In the genomic region with DNA sequence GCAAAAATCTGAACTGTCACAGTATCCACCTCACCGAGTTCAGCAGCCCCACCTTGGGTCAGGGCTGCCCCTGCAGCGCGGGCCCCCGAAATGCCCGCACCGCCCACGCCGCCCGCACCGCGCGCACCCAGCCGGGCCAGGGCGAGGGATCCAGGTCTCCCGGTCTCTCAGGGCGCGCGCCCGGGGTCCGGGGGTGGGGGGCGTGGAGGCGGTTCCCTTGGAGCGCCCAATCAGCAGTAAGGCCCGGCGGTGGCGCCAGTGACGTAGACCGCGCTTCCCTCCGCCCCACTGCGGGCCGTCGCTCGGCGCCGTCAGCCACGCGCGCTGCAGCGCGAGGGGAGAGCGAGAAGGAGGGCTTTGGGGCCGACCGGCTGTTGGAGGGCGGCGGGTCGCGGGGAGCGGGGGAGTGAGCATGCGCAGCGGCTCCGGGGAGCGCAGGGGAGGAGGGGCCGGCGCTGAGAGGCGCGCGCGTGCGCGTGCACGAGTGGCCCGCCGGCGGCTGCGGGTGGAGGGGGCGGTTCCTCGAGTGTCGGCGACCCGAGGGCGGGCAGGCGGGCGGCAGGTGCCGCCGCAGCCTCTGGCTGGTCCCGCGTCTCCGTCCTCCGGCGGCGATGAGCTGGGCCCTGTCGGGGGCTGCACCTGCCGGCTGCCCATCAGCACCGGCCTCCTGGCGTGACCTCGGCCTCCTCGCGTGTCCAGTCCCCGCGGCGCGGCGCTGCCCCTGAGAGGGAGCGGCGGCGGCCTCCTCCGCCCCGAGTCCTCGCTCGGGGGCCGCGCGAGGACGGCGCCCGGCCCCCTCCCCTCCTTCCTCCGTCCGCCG, we compare ENCODE assay signal across 1 cellular context.
TF ChIP-seq lines count a peak whose summit lies in the region.

A gene with protein sequence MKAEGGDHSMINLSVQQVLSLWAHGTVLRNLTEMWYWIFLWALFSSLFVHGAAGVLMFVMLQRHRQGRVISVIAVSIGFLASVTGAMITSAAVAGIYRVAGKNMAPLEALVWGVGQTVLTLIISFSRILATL (plus strand): TSS at position 521 of the 820 bp plus-strand sequence. CDS start 529 bp downstream, outside the sequence.

TF ChIP-seq in H1, 55 proteins besides CTCF, POLR2A, EP300 and RAD21 (continued from another document):
- TF ChIP-seq, protein P1, sequence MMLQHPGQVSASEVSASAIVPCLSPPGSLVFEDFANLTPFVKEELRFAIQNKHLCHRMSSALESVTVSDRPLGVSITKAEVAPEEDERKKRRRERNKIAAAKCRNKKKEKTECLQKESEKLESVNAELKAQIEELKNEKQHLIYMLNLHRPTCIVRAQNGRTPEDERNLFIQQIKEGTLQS (IDR thresholded peaks at IDR 0.05; ENCODE audit: insufficient read depth, low read depth, low read length): no peak
- no peak for TF ChIP-seq SP4 (IDR thresholded peaks at IDR 0.05; ENCODE audit: low read length)
- TF ChIP-seq BRCA1 (IDR thresholded peaks at IDR 0.05; ENCODE audit: low read depth, low read length): no peak
- TF ChIP-seq KDM1A (IDR thresholded peaks at IDR 0.05; ENCODE audit: borderline replicate concordance, low read length): 0 out of 2 replicates have a peak, but pooled peaks have one; percentile 11
- peak; percentile 52 for TF ChIP-seq ASH2L (IDR thresholded peaks at IDR 0.05; ENCODE audit: low read length)
- TF ChIP-seq SP1 (IDR thresholded peaks at IDR 0.05; ENCODE audit: low read depth, low read length): no peak; the same call in 1 of the 2 replicates
- TF ChIP-seq TCF12 (IDR thresholded peaks at IDR 0.05; ENCODE audit: low read depth, low read length): no peak
- no peak; a peak in 1 of 4 replicates for TF ChIP-seq SIN3A (conservative IDR thresholded peaks at IDR 0.05 in 1 of 2, IDR thresholded peaks at IDR 0.05 in 1 of 2; ENCODE audit: low read depth in 1 of 2, low read length in 2 of 2)
- TF ChIP-seq PHF8 (conservative IDR thresholded peaks at IDR 0.05; ENCODE audit: low read depth, low read length): no peak; the same call in 1 of the 2 replicates
- TF ChIP-seq ZNF274 (IDR thresholded peaks at IDR 0.05; ENCODE audit: borderline replicate concordance, extremely low read depth, low read length): no peak
- peak; percentile 87 for TF ChIP-seq CREB1 (IDR thresholded peaks at IDR 0.05)
- peak; percentile 57; the same call in 1 of the 2 replicates for TF ChIP-seq EGR1 (IDR thresholded peaks at IDR 0.05; ENCODE audit: borderline replicate concordance, low read depth, low read length)
- TF ChIP-seq NANOG (IDR thresholded peaks at IDR 0.05; ENCODE audit: insufficient read depth, low read depth, low read length, poor library complexity, severe bottlenecking): no peak
- peak; percentile 50 for TF ChIP-seq NRF1 (IDR thresholded peaks at IDR 0.05; ENCODE audit: low read depth, low read length)
- no peak for TF ChIP-seq JUND (IDR thresholded peaks at IDR 0.05; ENCODE audit: low read length)
- no peak for TF ChIP-seq CBX8 (IDR thresholded peaks at IDR 0.05; ENCODE audit: borderline replicate concordance, low read depth, low read length)
- TF ChIP-seq, protein P2, sequence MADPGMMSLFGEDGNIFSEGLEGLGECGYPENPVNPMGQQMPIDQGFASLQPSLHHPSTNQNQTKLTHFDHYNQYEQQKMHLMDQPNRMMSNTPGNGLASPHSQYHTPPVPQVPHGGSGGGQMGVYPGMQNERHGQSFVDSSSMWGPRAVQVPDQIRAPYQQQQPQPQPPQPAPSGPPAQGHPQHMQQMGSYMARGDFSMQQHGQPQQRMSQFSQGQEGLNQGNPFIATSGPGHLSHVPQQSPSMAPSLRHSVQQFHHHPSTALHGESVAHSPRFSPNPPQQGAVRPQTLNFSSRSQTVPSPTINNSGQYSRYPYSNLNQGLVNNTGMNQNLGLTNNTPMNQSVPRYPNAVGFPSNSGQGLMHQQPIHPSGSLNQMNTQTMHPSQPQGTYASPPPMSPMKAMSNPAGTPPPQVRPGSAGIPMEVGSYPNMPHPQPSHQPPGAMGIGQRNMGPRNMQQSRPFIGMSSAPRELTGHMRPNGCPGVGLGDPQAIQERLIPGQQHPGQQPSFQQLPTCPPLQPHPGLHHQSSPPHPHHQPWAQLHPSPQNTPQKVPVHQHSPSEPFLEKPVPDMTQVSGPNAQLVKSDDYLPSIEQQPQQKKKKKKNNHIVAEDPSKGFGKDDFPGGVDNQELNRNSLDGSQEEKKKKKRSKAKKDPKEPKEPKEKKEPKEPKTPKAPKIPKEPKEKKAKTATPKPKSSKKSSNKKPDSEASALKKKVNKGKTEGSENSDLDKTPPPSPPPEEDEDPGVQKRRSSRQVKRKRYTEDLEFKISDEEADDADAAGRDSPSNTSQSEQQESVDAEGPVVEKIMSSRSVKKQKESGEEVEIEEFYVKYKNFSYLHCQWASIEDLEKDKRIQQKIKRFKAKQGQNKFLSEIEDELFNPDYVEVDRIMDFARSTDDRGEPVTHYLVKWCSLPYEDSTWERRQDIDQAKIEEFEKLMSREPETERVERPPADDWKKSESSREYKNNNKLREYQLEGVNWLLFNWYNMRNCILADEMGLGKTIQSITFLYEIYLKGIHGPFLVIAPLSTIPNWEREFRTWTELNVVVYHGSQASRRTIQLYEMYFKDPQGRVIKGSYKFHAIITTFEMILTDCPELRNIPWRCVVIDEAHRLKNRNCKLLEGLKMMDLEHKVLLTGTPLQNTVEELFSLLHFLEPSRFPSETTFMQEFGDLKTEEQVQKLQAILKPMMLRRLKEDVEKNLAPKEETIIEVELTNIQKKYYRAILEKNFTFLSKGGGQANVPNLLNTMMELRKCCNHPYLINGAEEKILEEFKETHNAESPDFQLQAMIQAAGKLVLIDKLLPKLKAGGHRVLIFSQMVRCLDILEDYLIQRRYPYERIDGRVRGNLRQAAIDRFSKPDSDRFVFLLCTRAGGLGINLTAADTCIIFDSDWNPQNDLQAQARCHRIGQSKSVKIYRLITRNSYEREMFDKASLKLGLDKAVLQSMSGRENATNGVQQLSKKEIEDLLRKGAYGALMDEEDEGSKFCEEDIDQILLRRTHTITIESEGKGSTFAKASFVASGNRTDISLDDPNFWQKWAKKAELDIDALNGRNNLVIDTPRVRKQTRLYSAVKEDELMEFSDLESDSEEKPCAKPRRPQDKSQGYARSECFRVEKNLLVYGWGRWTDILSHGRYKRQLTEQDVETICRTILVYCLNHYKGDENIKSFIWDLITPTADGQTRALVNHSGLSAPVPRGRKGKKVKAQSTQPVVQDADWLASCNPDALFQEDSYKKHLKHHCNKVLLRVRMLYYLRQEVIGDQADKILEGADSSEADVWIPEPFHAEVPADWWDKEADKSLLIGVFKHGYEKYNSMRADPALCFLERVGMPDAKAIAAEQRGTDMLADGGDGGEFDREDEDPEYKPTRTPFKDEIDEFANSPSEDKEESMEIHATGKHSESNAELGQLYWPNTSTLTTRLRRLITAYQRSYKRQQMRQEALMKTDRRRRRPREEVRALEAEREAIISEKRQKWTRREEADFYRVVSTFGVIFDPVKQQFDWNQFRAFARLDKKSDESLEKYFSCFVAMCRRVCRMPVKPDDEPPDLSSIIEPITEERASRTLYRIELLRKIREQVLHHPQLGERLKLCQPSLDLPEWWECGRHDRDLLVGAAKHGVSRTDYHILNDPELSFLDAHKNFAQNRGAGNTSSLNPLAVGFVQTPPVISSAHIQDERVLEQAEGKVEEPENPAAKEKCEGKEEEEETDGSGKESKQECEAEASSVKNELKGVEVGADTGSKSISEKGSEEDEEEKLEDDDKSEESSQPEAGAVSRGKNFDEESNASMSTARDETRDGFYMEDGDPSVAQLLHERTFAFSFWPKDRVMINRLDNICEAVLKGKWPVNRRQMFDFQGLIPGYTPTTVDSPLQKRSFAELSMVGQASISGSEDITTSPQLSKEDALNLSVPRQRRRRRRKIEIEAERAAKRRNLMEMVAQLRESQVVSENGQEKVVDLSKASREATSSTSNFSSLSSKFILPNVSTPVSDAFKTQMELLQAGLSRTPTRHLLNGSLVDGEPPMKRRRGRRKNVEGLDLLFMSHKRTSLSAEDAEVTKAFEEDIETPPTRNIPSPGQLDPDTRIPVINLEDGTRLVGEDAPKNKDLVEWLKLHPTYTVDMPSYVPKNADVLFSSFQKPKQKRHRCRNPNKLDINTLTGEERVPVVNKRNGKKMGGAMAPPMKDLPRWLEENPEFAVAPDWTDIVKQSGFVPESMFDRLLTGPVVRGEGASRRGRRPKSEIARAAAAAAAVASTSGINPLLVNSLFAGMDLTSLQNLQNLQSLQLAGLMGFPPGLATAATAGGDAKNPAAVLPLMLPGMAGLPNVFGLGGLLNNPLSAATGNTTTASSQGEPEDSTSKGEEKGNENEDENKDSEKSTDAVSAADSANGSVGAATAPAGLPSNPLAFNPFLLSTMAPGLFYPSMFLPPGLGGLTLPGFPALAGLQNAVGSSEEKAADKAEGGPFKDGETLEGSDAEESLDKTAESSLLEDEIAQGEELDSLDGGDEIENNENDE (IDR thresholded peaks at IDR 0.05; ENCODE audit: insufficient replicate concordance, low read length): no peak
- TF ChIP-seq KDM4A (IDR thresholded peaks at IDR 0.05; ENCODE audit: low read depth, low read length, severe bottlenecking): peak; percentile 98
- no peak for TF ChIP-seq TEAD4 (IDR thresholded peaks at IDR 0.05; ENCODE audit: low read depth, low read length)
- TF ChIP-seq TAF1 (IDR thresholded peaks at IDR 0.05; ENCODE audit: low read depth, low read length): 0 out of 2 replicates have a peak, but pooled peaks have one; percentile 21
- TF ChIP-seq YY1 (IDR thresholded peaks at IDR 0.05; ENCODE audit: low read depth, low read length): 0 out of 2 replicates have a peak, but pooled peaks have one; percentile 4
- TF ChIP-seq, protein P3, sequence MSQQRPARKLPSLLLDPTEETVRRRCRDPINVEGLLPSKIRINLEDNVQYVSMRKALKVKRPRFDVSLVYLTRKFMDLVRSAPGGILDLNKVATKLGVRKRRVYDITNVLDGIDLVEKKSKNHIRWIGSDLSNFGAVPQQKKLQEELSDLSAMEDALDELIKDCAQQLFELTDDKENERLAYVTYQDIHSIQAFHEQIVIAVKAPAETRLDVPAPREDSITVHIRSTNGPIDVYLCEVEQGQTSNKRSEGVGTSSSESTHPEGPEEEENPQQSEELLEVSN (IDR thresholded peaks at IDR 0.05): peak; percentile 33; the same call in 1 of the 2 replicates
- no peak for TF ChIP-seq SIRT6 (IDR thresholded peaks at IDR 0.05; ENCODE audit: low read length)
- TF ChIP-seq, protein P4, sequence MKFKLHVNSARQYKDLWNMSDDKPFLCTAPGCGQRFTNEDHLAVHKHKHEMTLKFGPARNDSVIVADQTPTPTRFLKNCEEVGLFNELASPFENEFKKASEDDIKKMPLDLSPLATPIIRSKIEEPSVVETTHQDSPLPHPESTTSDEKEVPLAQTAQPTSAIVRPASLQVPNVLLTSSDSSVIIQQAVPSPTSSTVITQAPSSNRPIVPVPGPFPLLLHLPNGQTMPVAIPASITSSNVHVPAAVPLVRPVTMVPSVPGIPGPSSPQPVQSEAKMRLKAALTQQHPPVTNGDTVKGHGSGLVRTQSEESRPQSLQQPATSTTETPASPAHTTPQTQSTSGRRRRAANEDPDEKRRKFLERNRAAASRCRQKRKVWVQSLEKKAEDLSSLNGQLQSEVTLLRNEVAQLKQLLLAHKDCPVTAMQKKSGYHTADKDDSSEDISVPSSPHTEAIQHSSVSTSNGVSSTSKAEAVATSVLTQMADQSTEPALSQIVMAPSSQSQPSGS (IDR thresholded peaks at IDR 0.05; ENCODE audit: low read length): no peak
- no peak for TF ChIP-seq POU5F1 (IDR thresholded peaks at IDR 0.05; ENCODE audit: low read depth, low read length)
- TF ChIP-seq SUZ12 (IDR thresholded peaks at IDR 0.05; ENCODE audit: low read length): peak; percentile 41; the same call in 1 of the 2 replicates
- no peak for TF ChIP-seq GTF2F1 (IDR thresholded peaks at IDR 0.05; ENCODE audit: borderline replicate concordance, low read depth, low read length)
- no peak for TF ChIP-seq RFX5 (IDR thresholded peaks at IDR 0.05; ENCODE audit: borderline replicate concordance, low read depth, low read length)
- no peak for TF ChIP-seq TBP (IDR thresholded peaks at IDR 0.05; ENCODE audit: low read depth, low read length)
- no peak for TF ChIP-seq KDM5A (IDR thresholded peaks at IDR 0.05; ENCODE audit: low read length)
- no peak for TF ChIP-seq CHD1 (IDR thresholded peaks at IDR 0.05; ENCODE audit: low read depth, low read length)
- no peak for TF ChIP-seq JUN (IDR thresholded peaks at IDR 0.05; ENCODE audit: low read depth, low read length)
- no peak for TF ChIP-seq CBX5 (IDR thresholded peaks at IDR 0.05; ENCODE audit: low read depth, low read length)
- TF ChIP-seq CEBPB (IDR thresholded peaks at IDR 0.05; ENCODE audit: low read depth, low read length): no peak
- TF ChIP-seq SRF (IDR thresholded peaks at IDR 0.05; ENCODE audit: low read depth, low read length): no peak
- no peak for TF ChIP-seq RNF2 (IDR thresholded peaks at IDR 0.05; ENCODE audit: borderline replicate concordance, low read depth, low read length, missing control alignments, poor library complexity, severe bottlenecking)
- TF ChIP-seq MAFK (IDR thresholded peaks at IDR 0.05; ENCODE audit: low read depth, low read length): no peak
- no peak for TF ChIP-seq SP2 (IDR thresholded peaks at IDR 0.05; ENCODE audit: low read length)
- TF ChIP-seq EZH2 (IDR thresholded peaks at IDR 0.05; ENCODE audit: low read depth, low read length, severe bottlenecking): no peak
- no peak for TF ChIP-seq SAP30 (IDR thresholded peaks at IDR 0.05; ENCODE audit: insufficient read depth, insufficient replicate concordance, low read length)
- TF ChIP-seq HDAC2 (IDR thresholded peaks at IDR 0.05; ENCODE audit: borderline replicate concordance in 1 of 2, low read depth in 2 of 2, low read length in 2 of 2): peak; percentile 97 to 99; a peak in 3 of 4 replicates
- TF ChIP-seq GABPA (IDR thresholded peaks at IDR 0.05; ENCODE audit: borderline replicate concordance, insufficient read depth, low read length): no peak
- TF ChIP-seq RXRA (IDR thresholded peaks at IDR 0.05; ENCODE audit: insufficient read depth, low read depth, low read length): no peak
- TF ChIP-seq, protein P5, sequence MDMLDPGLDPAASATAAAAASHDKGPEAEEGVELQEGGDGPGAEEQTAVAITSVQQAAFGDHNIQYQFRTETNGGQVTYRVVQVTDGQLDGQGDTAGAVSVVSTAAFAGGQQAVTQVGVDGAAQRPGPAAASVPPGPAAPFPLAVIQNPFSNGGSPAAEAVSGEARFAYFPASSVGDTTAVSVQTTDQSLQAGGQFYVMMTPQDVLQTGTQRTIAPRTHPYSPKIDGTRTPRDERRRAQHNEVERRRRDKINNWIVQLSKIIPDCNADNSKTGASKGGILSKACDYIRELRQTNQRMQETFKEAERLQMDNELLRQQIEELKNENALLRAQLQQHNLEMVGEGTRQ (IDR thresholded peaks at IDR 0.05; ENCODE audit: low read length): no peak
- TF ChIP-seq BCL11A (IDR thresholded peaks at IDR 0.05; ENCODE audit: low read depth in 2 of 2, low read length in 2 of 2): no peak
- TF ChIP-seq RBBP5 (IDR thresholded peaks at IDR 0.05; ENCODE audit: borderline replicate concordance, low read depth, low read length): peak; percentile 91
- no peak for TF ChIP-seq CTBP2 (IDR thresholded peaks at IDR 0.05; ENCODE audit: borderline replicate concordance, insufficient read depth, insufficient read length, low read length)
- TF ChIP-seq, protein P6, sequence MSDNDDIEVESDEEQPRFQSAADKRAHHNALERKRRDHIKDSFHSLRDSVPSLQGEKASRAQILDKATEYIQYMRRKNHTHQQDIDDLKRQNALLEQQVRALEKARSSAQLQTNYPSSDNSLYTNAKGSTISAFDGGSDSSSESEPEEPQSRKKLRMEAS (IDR thresholded peaks at IDR 0.05): 0 out of 2 replicates have a peak, but pooled peaks have one; percentile 41
- TF ChIP-seq FOSL1 (IDR thresholded peaks at IDR 0.05; ENCODE audit: insufficient read depth, low read depth, low read length): no peak
- peak; percentile 94 for TF ChIP-seq BACH1 (IDR thresholded peaks at IDR 0.05; ENCODE audit: low read length)
TF ChIP-seq in H1: peak in this region for 15.
